In genomic region chr16:2474877-2475412, GRCh38 we compare ENCODE assay signal across 8 cellular contexts. TPM values are rescaled to one million over a fixed set of nuclear protein-coding genes. Genes with fewer than 3 reads are reported as not detected.
DNase-seq lines count a peak whose midpoint lies in the region; ATAC-seq and TF ChIP-seq lines count a peak whose summit lies in the region.

Gene TBC1D24 (plus strand): TSS chr16:2475127. CDS start chr16:2496149, 21,022 bp downstream.

- no peak within 1 kb of the TSS for H3K27ac ChIP-seq in GM23338 (ENCODE audit: low read depth)
- H3K27ac ChIP-seq in angular gyrus (ENCODE audit: low read depth, low read length), result peak within 1 kb of the TSS; percentile 38
- H3K27ac ChIP-seq in prostate gland, result peak within 1 kb of the TSS; percentile 77 to 79
- H3K27ac ChIP-seq in upper lobe of left lung, result peak within 1 kb of the TSS; percentile 89 to 93 (median 90)

- H3K4me1 ChIP-seq in GM23338 (ENCODE audit: insufficient read depth) (peaks cover 13% of the 10 kb centered on the region), prostate gland (replicated peaks) (peaks cover 7% of the 10 kb centered on the region), upper lobe of left lung (peaks cover 39 to 80% (median 50%) of the 10 kb centered on the region in 4 donors)

- H3K27me3 ChIP-seq in GM23338 (ENCODE audit: insufficient read depth), result peaks cover 59% of the 10 kb centered on the region
- H3K27me3 ChIP-seq in prostate gland (replicated peaks; ENCODE audit: insufficient read depth), result no peaks in the 10 kb centered on the region
- peaks cover 4 to 32% (median 19%) of the 10 kb centered on the region in 4 donors for H3K27me3 ChIP-seq in upper lobe of left lung

- H4K20me1 ChIP-seq in GM23338 (replicated peaks; ENCODE audit: insufficient read depth), result peaks cover 30% of the 10 kb centered on the region

- intact Hi-C loops in left ventricle myocardium superior (cut with micrococcal nuclease), result no loop called here
- intact Hi-C loops in prostate gland (cut with DNase I), result no loop called here

- peaks cover 14% of the 10 kb centered on the region for H3K79me2 ChIP-seq in GM23338 (replicated peaks; ENCODE audit: insufficient read depth)

- TF ChIP-seq CTCF in GM23338 (conservative IDR thresholded peaks at IDR 0.05; ENCODE audit: low read depth in 2 of 2) (no peak), prostate gland (IDR thresholded peaks at IDR 0.05) (peak in 1 of 4 experiments; percentile 9), upper lobe of left lung (IDR thresholded peaks at IDR 0.05) (no peak)

- H3K36me3 ChIP-seq in GM23338 (ENCODE audit: insufficient read depth) (no peaks in the 10 kb centered on the region), prostate gland (no peaks in the 10 kb centered on the region), upper lobe of left lung (no peaks in the 10 kb centered on the region)

- peak; percentile 86 for DNase-seq in EH (ENCODE audit: low read depth)
- DNase-seq in GM23338 (ENCODE audit: low spot score), result peak; percentile 86
- peak; percentile 78 for DNase-seq in MV-4-11 (lab: John Stamatoyannopoulos, UW)
- peak; percentile 89 for DNase-seq in T-helper 2 cell treated with Interferon-gamma antibody and Interleukin-4, amounts not matched to agents 5 μg/mL and 100 μg/mL, for 36 hours (ENCODE audit: low spot score)
- DNase-seq in left ventricle myocardium superior, result peak; percentile 94
- DNase-seq in prostate gland (ENCODE audit: low spot score), result peak; percentile 80
- peak; percentile 89 to 98 for DNase-seq in upper lobe of left lung

- H3K27ac Mint-ChIP-seq in GM23338, result no peak within 1 kb of the TSS
- H3K27ac Mint-ChIP-seq in T-helper 2 cell treated with Interferon-gamma antibody and Interleukin-4, amounts not matched to agents 5 μg/mL and 100 μg/mL, for 36 hours, result peak within 1 kb of the TSS; percentile 67

- TF ChIP-seq EP300 in upper lobe of left lung (IDR thresholded peaks at IDR 0.05), result no peak

- peak within 1 kb of the TSS; percentile 59; the same call in 1 of the 2 replicates for H2AFZ ChIP-seq in GM23338

- peaks cover 40% of the 10 kb centered on the region for H3K27me3 Mint-ChIP-seq in GM23338 (ENCODE audit: insufficient read depth, low read depth, poor library complexity)
- H3K27me3 Mint-ChIP-seq in T-helper 2 cell treated with Interferon-gamma antibody and Interleukin-4, amounts not matched to agents 5 μg/mL and 100 μg/mL, for 36 hours (ENCODE audit: low read depth), result peaks cover 19% of the 10 kb centered on the region

- peaks cover 16% of the 10 kb centered on the region for H3F3A ChIP-seq in GM23338 (replicated peaks; ENCODE audit: low read depth)

- peak within 1 kb of the TSS; percentile 78 for H3K4me3 ChIP-seq in GM23338
- H3K4me3 ChIP-seq in prostate gland, result peak within 1 kb of the TSS; percentile 72 to 82
- H3K4me3 ChIP-seq in upper lobe of left lung, result peak within 1 kb of the TSS; percentile 71 to 98 (median 84)

- no peaks in the 10 kb centered on the region for H3K9me2 ChIP-seq in GM23338 (ENCODE audit: insufficient read depth)

- H3K9me3 Mint-ChIP-seq in GM23338, result no peaks in the 10 kb centered on the region
- H3K9me3 Mint-ChIP-seq in T-helper 2 cell treated with Interferon-gamma antibody and Interleukin-4, amounts not matched to agents 5 μg/mL and 100 μg/mL, for 36 hours, result no peaks in the 10 kb centered on the region

- peak within 1 kb of the TSS; percentile 75 for H3K4me3 Mint-ChIP-seq in GM23338
- peak within 1 kb of the TSS; percentile 65 for H3K4me3 Mint-ChIP-seq in T-helper 2 cell treated with Interferon-gamma antibody and Interleukin-4, amounts not matched to agents 5 μg/mL and 100 μg/mL, for 36 hours

- H3K4me2 ChIP-seq in GM23338, result peak within 1 kb of the TSS; percentile 91

- no peaks in the 10 kb centered on the region; the same call in 2 of the 3 replicates for H3K36me3 Mint-ChIP-seq in GM23338 (ENCODE audit: low read depth)
- H3K36me3 Mint-ChIP-seq in T-helper 2 cell treated with Interferon-gamma antibody and Interleukin-4, amounts not matched to agents 5 μg/mL and 100 μg/mL, for 36 hours (ENCODE audit: low read depth), result no peaks in the 10 kb centered on the region

- ATAC-seq in GM23338, result peak; percentile 50
- ATAC-seq in left ventricle myocardium superior, result peak; percentile 94
- ATAC-seq in upper lobe of left lung (ENCODE audit: low FRiP score in 2 of 2), result peak; percentile 84 to 94

- peaks cover 15% of the 10 kb centered on the region for H3K4me1 Mint-ChIP-seq in GM23338
- peaks cover 4% of the 10 kb centered on the region for H3K4me1 Mint-ChIP-seq in T-helper 2 cell treated with Interferon-gamma antibody and Interleukin-4, amounts not matched to agents 5 μg/mL and 100 μg/mL, for 36 hours (ENCODE audit: low read depth)

- H3K9me3 ChIP-seq in prostate gland (no peaks in the 10 kb centered on the region), upper lobe of left lung (no peaks in the 10 kb centered on the region)

- TF ChIP-seq POLR2A in prostate gland (IDR thresholded peaks at IDR 0.05), result peak; percentile 54
- peak in 2 of 4 donors; percentile 35 to 82 for TF ChIP-seq POLR2A in upper lobe of left lung (IDR thresholded peaks at IDR 0.05)

- WGBS in prostate gland, result under 1% methylated on average over 65 of the region's 77 CpGs
- 0% methylated on average over 3 to 10 of the region's 77 CpGs for WGBS in upper lobe of left lung, 2 donors

TF ChIP-seq in GM23338, 12 proteins besides CTCF, POLR2A, EP300 and RAD21:
- TF ChIP-seq ZNF114 (CRISPR knock-in tag; IDR thresholded peaks at IDR 0.05) (no peak), POLR2AphosphoS5 (IDR thresholded peaks at IDR 0.05; ENCODE audit: low read depth) (peak; percentile 55; the same call in 1 of the 2 replicates)

RNA-seq across cellular contexts. Expression of gene TBC1D24, which starts in this region (rescaled TPM):
- total RNA-seq in GM23338 (2014; rRNA removed; shearing (Covaris generic)), result 19.3 and 21.0 TPM in 2 replicates
- 5.4 and 6.1 TPM in 2 replicates for polyA plus RNA-seq in GM23338 (2016; fragmentation: Nextera tagmentation; extraction: Ambion mirVana)
- total RNA-seq in left ventricle myocardium superior, result 15.4 TPM
- total RNA-seq in prostate gland, result 10 to 100 TPM; 22.4 to 26.2 TPM
- 10 to 100 TPM; 25.9 to 49.6 (median 37.2) TPM for total RNA-seq in upper lobe of left lung
